28 cellular contexts compared by ENCODE assay signal in genomic region chr5:66929995-66930394, GRCh38.
"Had no signal": no experiment of that assay in that cellular context is flagged by ENCODE, and none has a peak within 500 bp of the region (broad histone marks: within the 10 kb centered on the region; RNA-seq: fewer than 3 reads in every experiment).

No MANE protein-coding gene starts in this region.

- FAIRE-seq: astrocyte had no signal

- H3K27ac ChIP-seq: SK-N-MC had no signal

- H3K4me1 Mint-ChIP-seq: activated CD4-positive, alpha-beta memory T cell treated with anti-CD3 and anti-CD28 coated beads, Interleukin-2, amount 10 ng/mL, durations not matched to agents 7 days and 5 days; activated CD4-positive, alpha-beta T cell treated with anti-CD3 and anti-CD28 coated beads for 36 hours; activated T-helper 17 cell treated with anti-CD3 and anti-CD28 coated beads, Interleukin-2, amount 50 U/mL, for 72 hours; brain; central memory CD8-positive, alpha-beta T cell; T-cell had no signal

- H3K4me3 Mint-ChIP-seq: activated CD4-positive, alpha-beta memory T cell treated with anti-CD3 and anti-CD28 coated beads, Interleukin-2, amount 10 ng/mL, durations not matched to agents 7 days and 5 days; activated CD4-positive, alpha-beta T cell treated with anti-CD3 and anti-CD28 coated beads for 36 hours; activated naive CD4-positive, alpha-beta T cell treated with anti-CD3 and anti-CD28 coated beads for 36 hours; activated naive CD8-positive, alpha-beta T cell; activated T-helper 17 cell treated with anti-CD3 and anti-CD28 coated beads, Interleukin-2, amount 50 U/mL, for 72 hours; brain; central memory CD8-positive, alpha-beta T cell; T-cell had no signal

- H3K36me3 Mint-ChIP-seq: activated naive CD8-positive, alpha-beta T cell; brain; T-cell had no signal

- ATAC-seq: activated CD4-positive, alpha-beta T cell treated with anti-CD3 and anti-CD28 coated beads for 36 hours; activated T-helper 17 cell treated with anti-CD3 and anti-CD28 coated beads, Interleukin-2, amount 50 U/mL, for 72 hours; Panc1; Right ventricle myocardium inferior; T-cell had no signal

- H3K27ac Mint-ChIP-seq: activated CD4-positive, alpha-beta memory T cell treated with anti-CD3 and anti-CD28 coated beads, Interleukin-2, amount 10 ng/mL, durations not matched to agents 7 days and 5 days; activated CD4-positive, alpha-beta T cell treated with anti-CD3 and anti-CD28 coated beads for 36 hours; activated naive CD4-positive, alpha-beta T cell treated with anti-CD3 and anti-CD28 coated beads for 36 hours; activated naive CD8-positive, alpha-beta T cell; activated T-helper 17 cell treated with anti-CD3 and anti-CD28 coated beads, Interleukin-2, amount 50 U/mL, for 72 hours; brain; T-cell had no signal

- DNase-seq: activated CD4-positive, alpha-beta memory T cell treated with anti-CD3 and anti-CD28 coated beads, Interleukin-2, amount 10 ng/mL, durations not matched to agents 7 days and 5 days; activated CD4-positive, alpha-beta T cell treated with anti-CD3 and anti-CD28 coated beads for 36 hours; activated CD4-positive, alpha-beta T cell treated with anti-CD3 and anti-CD28 coated beads, Interleukin-2, amount 50 U/mL, for 1 hour; activated CD4-positive, CD25-positive, alpha-beta regulatory T cell; activated gamma-delta T cell; activated naive CD4-positive, alpha-beta T cell treated with anti-CD3 and anti-CD28 coated beads for 36 hours; activated T-cell treated with anti-CD3 and anti-CD28 coated beads for 4 hours; activated T-cell treated with anti-CD3 and anti-CD28 coated beads, Interleukin-2, amount 50 U/mL, for 48 hours; amygdala; MM.1S; NCI-H1105; NCI-H1436; NCI-H1694 treated with DMSO at 0.1 percent for 48 hours; NCI-H2029 treated with DMSO at 0.1 percent for 48 hours; NCI-H510A treated with DMSO at 0.1 percent for 48 hours; NCI-H69; NK-92 treated with Interleukin-12 subunit alpha and Interleukin-12 subunit beta, amount 100 ng/mL, for 24 hours; RPMI8226; T-cell; T-helper 2 cell had no signal

- H3K4me3 ChIP-seq: SK-N-MC had no signal

- H3K27me3 Mint-ChIP-seq: activated T-helper 17 cell treated with anti-CD3 and anti-CD28 coated beads, Interleukin-2, amount 50 U/mL, for 72 hours had no signal

- H3K9me3 Mint-ChIP-seq: activated CD4-positive, alpha-beta memory T cell treated with anti-CD3 and anti-CD28 coated beads, Interleukin-2, amount 10 ng/mL, durations not matched to agents 7 days and 5 days; activated naive CD4-positive, alpha-beta T cell treated with anti-CD3 and anti-CD28 coated beads for 36 hours; activated T-helper 17 cell treated with anti-CD3 and anti-CD28 coated beads, Interleukin-2, amount 50 U/mL, for 72 hours; brain; central memory CD8-positive, alpha-beta T cell; T-cell had no signal
